8 cellular contexts compared by ENCODE assay signal in genomic region chr7:130141161-130141857, GRCh38.
DNase-seq lines count a peak whose midpoint lies in the region; ATAC-seq and TF ChIP-seq lines count a peak whose summit lies in the region.

No MANE protein-coding gene starts in this region.

- TF ChIP-seq CTCF in AG04450 (IDR thresholded peaks at IDR 0.05; ENCODE audit: low read depth, low read length) (no peak), brain (conservative IDR thresholded peaks at IDR 0.05) (no peak), psoas muscle (IDR thresholded peaks at IDR 0.05) (no peak)

- H3K36me3 ChIP-seq in psoas muscle (ENCODE audit: insufficient read depth in 1 of 2, low read depth in 1 of 2), result peaks cover 0 to 21% of the 10 kb centered on the region in 2 donors

- H3K36me3 Mint-ChIP-seq in brain, result peaks cover 37% of the 10 kb centered on the region

- CTCF ChIA-PET in AG04450 (lab: Charles Lee), result no interaction called here

- H3K4me3 ChIP-seq in AG04450 (ENCODE audit: low read depth, low read length), result peak overlapping the region; percentile 43
- H3K4me3 ChIP-seq in psoas muscle, result peak overlapping the region; percentile 55

- H3K9me3 Mint-ChIP-seq in brain, result peaks cover 0 to 3% (median 0%) of the 10 kb centered on the region in 5 experiments

- H3K27ac Mint-ChIP-seq in brain, result peak overlapping the region; percentile 85 to 100 (median 90)

- DNase-seq in AG04450 (ENCODE audit: low read depth, low spot score) (peak; percentile 18), NOMO-1 treated with DMSO at 0.1 percent for 48 hours (lab: John Stamatoyannopoulos, UW; ENCODE audit: unreplicated experiment) (peak; percentile 15), iPS DF 4.7 (ENCODE audit: extremely low read depth, low spot score) (peak; percentile 60), psoas muscle (peak; percentile 42 to 80), NCI-H1694 treated with DMSO at 0.1 percent for 48 hours (lab: John Stamatoyannopoulos, UW) (no peak), GOT3 (lab: John Stamatoyannopoulos, UW) (no peak)

- H3K4me3 Mint-ChIP-seq in brain, result peak overlapping the region; percentile 58 to 83 (median 72)

- H3K4me1 ChIP-seq in psoas muscle, result no peaks in the 10 kb centered on the region

- H3K9me3 ChIP-seq in AG04450 (ENCODE audit: control insufficient read depth, insufficient read depth, low read length) (no peaks in the 10 kb centered on the region; the same call in 1 of the 2 replicates), psoas muscle (no peaks in the 10 kb centered on the region)

- peak overlapping the region; percentile 21 for H3K27ac ChIP-seq in AG04450 (ENCODE audit: low read depth, low read length)
- peak overlapping the region; percentile 46 for H3K27ac ChIP-seq in psoas muscle

- 37 to 48% (median 39%) methylated on average over 34 to 39 of the region's 39 CpGs for WGBS in psoas muscle, 3 donors

- no peaks in the 10 kb centered on the region for H3K27me3 ChIP-seq in AG04450 (ENCODE audit: control insufficient read depth, insufficient read depth, low read length)
- no peaks in the 10 kb centered on the region for H3K27me3 ChIP-seq in psoas muscle (ENCODE audit: insufficient read depth in 3 of 3, low read length in 2 of 3)

- POLR2A ChIA-PET in AG04450 (lab: Yijun Ruan, JAX), result no interaction called here

- no peaks in the 10 kb centered on the region for H3K27me3 Mint-ChIP-seq in brain

- TF ChIP-seq POLR2A in GM19193 (IDR thresholded peaks at IDR 0.05; ENCODE audit: extremely low read depth, insufficient read depth, insufficient read length), result peak; percentile 60

- peak; percentile 56 to 83 (median 68) for ATAC-seq in psoas muscle

- peaks cover 56% of the 10 kb centered on the region for H3K4me1 Mint-ChIP-seq in brain

- intact Hi-C loops in psoas muscle (cut with DNase I), result no loop called here

Comparison
In these comparisons a context has a peak if more than half of its experiments do, and no peak if none do; other contexts are left out.
1. DNase-seq: peak in AG04450 (single experiment), NOMO-1 treated with DMSO at 0.1 percent for 48 hours (single experiment), iPS DF 4.7 (single experiment) and psoas muscle (2 of 2); none in NCI-H1694 treated with DMSO at 0.1 percent for 48 hours (single experiment) and GOT3 (single experiment).